ENCODE assay signal across 8 cellular contexts in the genomic region with DNA sequence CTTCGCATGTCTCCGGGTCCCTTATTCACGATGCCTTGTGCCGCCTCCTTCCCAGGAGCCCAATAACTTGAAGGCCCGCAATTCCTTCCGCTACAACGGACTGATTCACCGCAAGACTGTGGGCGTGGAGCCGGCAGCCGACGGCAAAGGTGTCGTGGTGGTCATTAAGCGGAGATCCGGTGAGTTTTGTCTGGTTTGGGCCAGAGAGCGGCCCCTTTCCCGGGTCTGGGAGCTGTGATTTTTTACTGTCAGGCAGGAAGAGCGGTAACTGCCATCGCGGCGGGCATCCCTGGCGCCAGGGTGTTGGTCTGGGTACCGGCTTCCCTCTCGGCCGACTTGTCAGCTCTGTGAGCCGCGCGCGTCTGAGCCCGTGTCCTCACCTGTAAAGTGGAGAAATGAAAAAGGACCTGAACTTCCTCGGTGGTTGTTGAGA. TPM values are rescaled to one million over a fixed set of nuclear protein-coding genes. Genes with fewer than 3 reads are reported as not detected.
A peak's percentile ranks its signal among the peaks of the same experiment; 100 is the strongest.
DNase-seq lines count a peak whose midpoint lies in the region; ATAC-seq and TF ChIP-seq lines count a peak whose summit lies in the region.

No MANE protein-coding gene starts in this region.

- TF ChIP-seq CTCF in GM12864 (IDR thresholded peaks at IDR 0.05; ENCODE audit: low read depth, low read length, missing control alignments) (no peak), esophagus squamous epithelium (IDR thresholded peaks at IDR 0.05) (no peak), prostate gland (IDR thresholded peaks at IDR 0.05) (no peak)

- peak overlapping the region; percentile 41; the same call in 1 of the 2 replicates for H3K27ac ChIP-seq in SJSA1
- peak overlapping the region; percentile 86 to 97 (median 93) for H3K27ac ChIP-seq in esophagus squamous epithelium
- H3K27ac ChIP-seq in prostate gland: peak overlapping the region; percentile 93 to 96

- intact Hi-C loops in esophagus squamous epithelium (cut with DNase I) (no loop called here), prostate gland (cut with DNase I) (loop anchor here (5.0 kb wide), 2 partner anchors 44 to 84 kb away; no protein-coding TSS in a partner anchor)

- H3K9me3 ChIP-seq in SJSA1 (replicated peaks) (0 out of 2 replicates have a peak, but pooled peaks cover 2% of the 10 kb centered on the region), esophagus squamous epithelium (no peaks in the 10 kb centered on the region), prostate gland (no peaks in the 10 kb centered on the region)

- no peak for DNase-seq in GM12864 (ENCODE audit: low read depth)
- DNase-seq in SJSA1 (ENCODE audit: low read depth in 1 of 2, low spot score in 2 of 2): no peak
- DNase-seq in esophagus squamous epithelium (lab: John Stamatoyannopoulos, UW): no peak
- no peak for DNase-seq in prostate gland (ENCODE audit: low spot score)
- no peak for DNase-seq in ecto neural progenitor cell (ENCODE audit: low spot score)
- DNase-seq in NCI-H2227 treated with DMSO at 0.1 percent for 48 hours (lab: John Stamatoyannopoulos, UW): no peak

- H3K36me3 ChIP-seq in SJSA1: peaks cover 57% of the 10 kb centered on the region
- peaks cover 6 to 52% (median 22%) of the 10 kb centered on the region in 3 donors for H3K36me3 ChIP-seq in esophagus squamous epithelium
- peaks cover 0 to 5% of the 10 kb centered on the region in 2 donors for H3K36me3 ChIP-seq in prostate gland

- TF ChIP-seq POLR2A in esophagus squamous epithelium (IDR thresholded peaks at IDR 0.05) (no peak), prostate gland (IDR thresholded peaks at IDR 0.05) (no peak)

- H3K4me1 ChIP-seq in SJSA1 (replicated peaks) (peaks cover 45% of the 10 kb centered on the region), esophagus squamous epithelium (peaks cover 34 to 80% (median 62%) of the 10 kb centered on the region in 3 donors), prostate gland (replicated peaks) (peaks cover 30% of the 10 kb centered on the region)

- 0% methylated on average over 1 of the region's 31 CpGs; no CpG with 5 or more reads in 1 of the 2 donors for WGBS in esophagus squamous epithelium, 2 donors
- under 1% methylated on average over 31 of the region's 31 CpGs for WGBS in prostate gland

- H3K4me3 ChIP-seq in GM12864 (ENCODE audit: low read depth, low read length) (peak overlapping the region; percentile 69), SJSA1 (peak overlapping the region; percentile 69), esophagus squamous epithelium (peak overlapping the region; percentile 74 to 97 (median 88)), prostate gland (peak overlapping the region; percentile 74 to 78)

- H3K27me3 ChIP-seq in SJSA1 (replicated peaks): no peaks in the 10 kb centered on the region
- no peaks in the 10 kb centered on the region for H3K27me3 ChIP-seq in esophagus squamous epithelium
- no peaks in the 10 kb centered on the region for H3K27me3 ChIP-seq in prostate gland (replicated peaks; ENCODE audit: insufficient read depth)

- ATAC-seq in HG03108 (IDR thresholded peaks at IDR 0.05; ENCODE audit: unreplicated experiment) (no peak), HG03175 (IDR thresholded peaks at IDR 0.05; ENCODE audit: unreplicated experiment) (no peak)

RNA-seq across cellular contexts. Expression of a gene that starts 0.8 kb away (rescaled TPM):
- total RNA-seq in SJSA1 (2014; rRNA removed; shearing (Covaris generic)): 243 and 543 TPM in 2 replicates
- total RNA-seq in esophagus squamous epithelium (100 to 1,000 TPM; 395 to 866 (median 753) TPM), prostate gland (100 to 1,000 TPM; 439 to 554 TPM)

RNA-seq across cellular contexts. Expression of a gene that starts 2.4 kb away (rescaled TPM):
- not detected in 2 replicates for total RNA-seq in SJSA1 (2014; rRNA removed; shearing (Covaris generic))
- total RNA-seq in esophagus squamous epithelium: 10 to 100 TPM; 11.9 to 41.8 (median 27.1) TPM
- 100 to 1,000 TPM in 1 of 2 donors, 10 to 100 TPM in 1; 19.6 to 116 TPM for total RNA-seq in prostate gland

RNA-seq across cellular contexts. Expression of a gene that starts 9.9 kb away (rescaled TPM):
- not detected in 2 replicates for total RNA-seq in SJSA1 (2014; rRNA removed; shearing (Covaris generic))
- total RNA-seq in esophagus squamous epithelium (not detected), prostate gland (not detected)

RNA-seq across cellular contexts. Expression of a gene that starts 16.3 kb away (rescaled TPM):
- total RNA-seq in SJSA1 (2014; rRNA removed; shearing (Covaris generic)): 116 and 141 TPM in 2 replicates
- not detected for total RNA-seq in esophagus squamous epithelium
- 1 to 10 TPM in 1 of 2 donors, not detected in 1; 2.0 TPM for total RNA-seq in prostate gland

RNA-seq across cellular contexts. Expression of a gene that starts 21.1 kb away (rescaled TPM):
- total RNA-seq in SJSA1 (2014; rRNA removed; shearing (Covaris generic)): 509 and 518 TPM in 2 replicates
- total RNA-seq in esophagus squamous epithelium (10 to 100 TPM; 15.6 to 41.4 (median 31.2) TPM), prostate gland (10 to 100 TPM; 10.3 to 49.9 TPM)

Comparison
In these comparisons a context has a peak if more than half of its experiments do, and no peak if none do; other contexts are left out.
1. H3K27ac ChIP-seq: peak in every context shown above with its lines; median percentile 94 in prostate gland; 93 in esophagus squamous epithelium; 41 in SJSA1.
2. RNA of a gene that starts 2.4 kb away (total RNA-seq): 19.6 to 116 TPM in prostate gland and 11.9 to 41.8 TPM in esophagus squamous epithelium; not detected in SJSA1; every median in the first group is over 10 times any median in the second.
3. Peak in every context shown above with its lines, with median percentiles within 50 percentile points of each other: H3K4me3 ChIP-seq.